15 cellular contexts compared by ENCODE assay signal in the genomic region with DNA sequence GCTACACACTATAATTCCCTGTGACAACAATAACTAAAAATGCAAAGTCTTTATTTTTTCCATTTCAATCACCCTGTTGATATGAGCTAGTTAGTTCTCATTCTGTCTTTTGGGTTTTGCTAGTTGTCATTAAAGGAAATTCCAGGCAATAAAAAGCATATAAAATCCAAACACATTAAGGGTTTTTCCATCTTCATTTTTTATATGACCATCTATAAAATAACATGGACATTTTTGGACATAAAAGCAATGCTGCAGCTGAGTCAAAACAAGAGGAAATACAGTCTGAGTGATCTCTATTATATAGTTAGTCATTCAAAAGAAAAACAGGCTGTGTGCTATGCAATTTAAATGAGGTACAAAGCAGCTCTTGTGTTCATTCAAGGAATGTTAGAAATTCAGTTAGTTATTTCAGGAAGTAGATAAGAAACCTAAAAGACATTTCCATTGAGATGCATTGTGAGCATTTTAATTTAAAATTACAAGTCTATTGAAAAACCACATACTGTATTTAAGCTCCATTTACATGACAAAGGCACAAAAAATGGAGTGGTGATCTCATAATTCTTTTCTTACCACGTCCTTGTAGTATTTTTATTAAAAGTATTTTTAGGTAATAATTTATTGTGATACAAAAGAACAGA.
DNase-seq lines count a peak whose midpoint lies in the region; ATAC-seq, FAIRE-seq and TF ChIP-seq lines count a peak whose summit lies in the region.
"Had no signal": no experiment of that assay in that cellular context is flagged by ENCODE, and none has a peak within 500 bp of the region (broad histone marks: within the 10 kb centered on the region; RNA-seq: fewer than 3 reads in every experiment).

No MANE protein-coding gene starts in this region.

- CTCF ChIA-PET in HCT116 (lab: Charles Lee): interaction anchor here (0.8 to 1.5 kb wide), 12 partner anchors 11 to 349 kb away, joined by 3 to 8 read pairs (median 5); no protein-coding TSS in a partner anchor
- CTCF ChIA-PET in WTC11 (lab: Charles Lee): interaction anchor here (0.6 to 3.1 kb wide), 29 partner anchors 10 to 722 kb away, joined by 3 to 20 read pairs (median 4); a partner anchor contains a TSS

- intact Hi-C loops in HCT116 (cut with micrococcal nuclease): loop anchor here (2.0 to 10.0 kb wide), 2 partner anchors 35 to 161 kb away; no protein-coding TSS in a partner anchor

- BruUV-seq in HCT116 (replicated peaks; lab: Mats Ljungman, UMichigan): no TSS peak

- peaks cover 62% of the 10 kb centered on the region for H3K4me1 Mint-ChIP-seq in WTC11
- H3K4me1 Mint-ChIP-seq: naive thymus-derived CD4-positive, alpha-beta T cell had no signal

- FAIRE-seq in GM12891 (lab: Jason Lieb, UNC): no peak

- H4K20me1 ChIP-seq in HCT116 (ENCODE audit: insufficient read depth): no peaks in the 10 kb centered on the region

- no peak for TF ChIP-seq RAD21 in HCT116 (IDR thresholded peaks at IDR 0.05; ENCODE audit: low read depth)

- H3K9me3 ChIP-seq in HCT116 (ENCODE audit: control insufficient read depth in 1 of 2, insufficient read depth in 1 of 2, low read depth in 1 of 2, low read length in 2 of 2): no peaks in the 10 kb centered on the region
- H3K9me3 ChIP-seq in skeletal muscle satellite cell (replicated peaks; ENCODE audit: low read length): no peaks in the 10 kb centered on the region
- H3K9me3 ChIP-seq: tibial nerve had no signal

- H2AFZ ChIP-seq in HCT116 (ENCODE audit: low read depth, low read length, poor library complexity, severe bottlenecking): no peak overlapping the region

- H3K4me3 ChIP-seq in HCT116 (replicated peaks in 1 of 2; ENCODE audit: low read depth in 1 of 2, low read length in 2 of 2): no peak overlapping the region
- no peak overlapping the region for H3K4me3 ChIP-seq in skeletal muscle satellite cell (ENCODE audit: low read length)
- H3K4me3 ChIP-seq: tibial nerve had no signal

- peaks cover 3% of the 10 kb centered on the region; the same call in 1 of the 2 replicates for H3K9me3 Mint-ChIP-seq in WTC11

- DNase-seq in HCT116 (ENCODE audit: low read depth, low spot score) (no peak), WTC11 (ENCODE audit: low spot score) (no peak), glomerular endothelial cell (ENCODE audit: extremely low read depth, low read depth, low spot score) (peak; percentile 89), GM12891 (ENCODE audit: insufficient read length, low spot score) (no peak), cerebellar nuclear complex (lab: John Stamatoyannopoulos, UW) (no peak), substantia nigra (lab: John Stamatoyannopoulos, UW) (no peak)
- DNase-seq: activated effector memory CD4-positive, alpha-beta T cell treated with anti-CD3 and anti-CD28 coated beads, Interleukin-2, amount 50 U/mL, for 16 hours; GF-D8; naive thymus-derived CD4-positive, alpha-beta T cell; stimulated activated CD4-positive, alpha-beta T cell treated with anti-CD3 and anti-CD28 coated beads, Interleukin-4, amount 100 ng/mL, for 24 hours had no signal

- H3K27me3 ChIP-seq in HCT116 (ENCODE audit: insufficient read depth, low read length) (no peaks in the 10 kb centered on the region), skeletal muscle satellite cell (ENCODE audit: control insufficient read depth, insufficient read depth, low read length) (no peaks in the 10 kb centered on the region)
- H3K27me3 ChIP-seq: tibial nerve had no signal

- TF ChIP-seq CTCF in HCT116 (IDR thresholded peaks at IDR 0.05 in 2 of 3, conservative IDR thresholded peaks at IDR 0.05 in 1 of 3; ENCODE audit: borderline replicate concordance in 1 of 3, insufficient read depth in 1 of 3, low read depth in 2 of 3, low read length in 2 of 3): no peak
- TF ChIP-seq CTCF in WTC11 (IDR thresholded peaks at IDR 0.05): no peak

- peaks cover 33 to 35% of the 10 kb centered on the region in 2 experiments for H3K4me1 ChIP-seq in HCT116 (ENCODE audit: control insufficient read depth in 1 of 2, insufficient read depth in 2 of 2, low read length in 2 of 2)
- H3K4me1 ChIP-seq in skeletal muscle satellite cell (ENCODE audit: control insufficient read depth, insufficient read depth, low read length): peaks cover 62% of the 10 kb centered on the region

- peaks cover 6% of the 10 kb centered on the region; the same call in 1 of the 2 replicates for H3K36me3 Mint-ChIP-seq in WTC11
- H3K36me3 Mint-ChIP-seq: naive thymus-derived CD4-positive, alpha-beta T cell had no signal

- peak overlapping the region; percentile 66 for H3K27ac Mint-ChIP-seq in WTC11
- H3K27ac Mint-ChIP-seq: naive thymus-derived CD4-positive, alpha-beta T cell had no signal

- peak overlapping the region; percentile 20; the same call in 1 of the 2 replicates for H3K4me2 ChIP-seq in HCT116 (ENCODE audit: low read length)
- H3K4me2 ChIP-seq in skeletal muscle satellite cell (ENCODE audit: low read length): peak overlapping the region; percentile 54
- H3K4me2 ChIP-seq: KMS-11 had no signal

- no peaks in the 10 kb centered on the region for H3K36me3 ChIP-seq in HCT116 (ENCODE audit: control insufficient read depth in 1 of 2, insufficient read depth in 2 of 2, low read length in 2 of 2)
- H3K36me3 ChIP-seq in skeletal muscle satellite cell (ENCODE audit: insufficient read depth, low read length): peaks cover 18% of the 10 kb centered on the region
- H3K36me3 ChIP-seq: tibial nerve had no signal

- H3K4me3 Mint-ChIP-seq in WTC11: no peak overlapping the region
- H3K4me3 Mint-ChIP-seq: naive thymus-derived CD4-positive, alpha-beta T cell had no signal

- no peak overlapping the region for H3K27ac ChIP-seq in HCT116 (ENCODE audit: low read depth, low read length)
- H3K27ac ChIP-seq in substantia nigra (ENCODE audit: low read depth, low read length, poor library complexity, severe bottlenecking): no peak overlapping the region
- H3K27ac ChIP-seq: KMS-11, VCaP had no signal

- RAD21 ChIA-PET in HCT116 (lab: Charles Lee; ENCODE audit: low non-redundant PET in 1 of 2, low total read pairs in 2 of 2, uncharacterized antibody in 2 of 2, unreplicated experiment in 2 of 2): no interaction called here

- H3K27me3 Mint-ChIP-seq in WTC11 (ENCODE audit: low read depth): no peaks in the 10 kb centered on the region

- H3K9ac ChIP-seq in HCT116 (ENCODE audit: low read length) (no peak overlapping the region), skeletal muscle satellite cell (ENCODE audit: low read depth, low read length) (peak overlapping the region; percentile 79)
- H3K9ac ChIP-seq: KMS-11 had no signal

- POLR2A ChIA-PET in HCT116 (lab: Charles Lee): no interaction called here
- POLR2A ChIA-PET in WTC11 (lab: Charles Lee): interaction anchor here (0.7 to 1.4 kb wide), 3 partner anchors 67 to 242 kb away, joined by 3 to 13 read pairs (median 4); a partner anchor contains a TSS

- no peaks in the 10 kb centered on the region for H3K9me2 ChIP-seq in HCT116 (ENCODE audit: insufficient read depth)

- no peaks in the 10 kb centered on the region for H3K79me2 ChIP-seq in HCT116 (ENCODE audit: insufficient read depth, low read length)

- ATAC-seq in HCT116: no peak
- ATAC-seq in WTC11: peak; percentile 30
- ATAC-seq in GM21360 (IDR thresholded peaks at IDR 0.05; ENCODE audit: unreplicated experiment): no peak
- ATAC-seq: naive thymus-derived CD4-positive, alpha-beta T cell had no signal

- TF ChIP-seq POLR2A in HCT116 (IDR thresholded peaks at IDR 0.05; ENCODE audit: borderline replicate concordance, extremely low read depth, insufficient read depth, insufficient read length) (no peak), GM12891 (IDR thresholded peaks at IDR 0.05; ENCODE audit: low read depth, low read length) (no peak)

TF ChIP-seq in HCT116, 20 proteins besides CTCF, POLR2A, EP300 and RAD21 (continues in another document):
- TF ChIP-seq, protein P1, sequence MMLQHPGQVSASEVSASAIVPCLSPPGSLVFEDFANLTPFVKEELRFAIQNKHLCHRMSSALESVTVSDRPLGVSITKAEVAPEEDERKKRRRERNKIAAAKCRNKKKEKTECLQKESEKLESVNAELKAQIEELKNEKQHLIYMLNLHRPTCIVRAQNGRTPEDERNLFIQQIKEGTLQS (IDR thresholded peaks at IDR 0.05): no peak
- TF ChIP-seq JUND (IDR thresholded peaks at IDR 0.05) (no peak), SP1 (IDR thresholded peaks at IDR 0.05; ENCODE audit: low read depth) (no peak), EZH2 (IDR thresholded peaks at IDR 0.05) (no peak), SRF (IDR thresholded peaks at IDR 0.05; ENCODE audit: low read depth) (no peak), EZH2phosphoT487 (IDR thresholded peaks at IDR 0.05; ENCODE audit: borderline replicate concordance) (no peak), ZFX (IDR thresholded peaks at IDR 0.05) (no peak), TCF7L2 (IDR thresholded peaks at IDR 0.05; ENCODE audit: borderline replicate concordance, extremely low read depth, insufficient read depth, insufficient read length) (no peak)

TF ChIP-seq in WTC11, 78 proteins besides CTCF, POLR2A, EP300 and RAD21:
- TF ChIP-seq TP53 (CRISPR knock-in tag; IDR thresholded peaks at IDR 0.05): no peak

TF ChIP-seq in GM12891, 5 proteins besides CTCF, POLR2A, EP300 and RAD21:
- no peak for TF ChIP-seq TAF1 (IDR thresholded peaks at IDR 0.05; ENCODE audit: low read depth, low read length)
- no peak for TF ChIP-seq POLR2AphosphoS5 (IDR thresholded peaks at IDR 0.05; ENCODE audit: low read depth, low read length)
- TF ChIP-seq POU2F2 (IDR thresholded peaks at IDR 0.05; ENCODE audit: low read depth, low read length): no peak
- TF ChIP-seq SPI1 (IDR thresholded peaks at IDR 0.05; ENCODE audit: low read depth, low read length): no peak
- TF ChIP-seq PAX5 (IDR thresholded peaks at IDR 0.05; ENCODE audit: insufficient read depth, low read length, severe bottlenecking): no peak
